ENCODE assay signal across 23 cellular contexts in genomic region chr2:1305357-1305756, GRCh38.
"Had no signal": no experiment of that assay in that cellular context is flagged by ENCODE, and none has a peak within 500 bp of the region (broad histone marks: within the 10 kb centered on the region; RNA-seq: fewer than 3 reads in every experiment).

No MANE protein-coding gene starts in this region.

- H3K4me3 Mint-ChIP-seq: dendritic cell treated with granulocyte-macrophage colony-stimulating factor and Interleukin-4, amounts not matched to agents 40 ng/mL and 50 ng/mL, for 4 days; effector memory CD8-positive, alpha-beta T cell; endodermal cell; mesothelial cell of epicardium; naive B cell had no signal

- DNase-seq: colonic mucosa; cortex of kidney; effector CD8-positive, alpha-beta T cell; effector memory CD8-positive, alpha-beta T cell; erythroblast; esophagus squamous epithelium; foreskin fibroblast; head of caudate nucleus; heart right ventricle; hippocampal formation; left cardiac atrium; left lung; left ventricle myocardium superior; lower lobe of right lung; mesenchymal stem cell; mucosa of descending colon; naive B cell had no signal

- H3K9me3 Mint-ChIP-seq: dendritic cell treated with granulocyte-macrophage colony-stimulating factor and Interleukin-4, amounts not matched to agents 40 ng/mL and 50 ng/mL, for 4 days; endodermal cell; mesothelial cell of epicardium had no signal

- H3K27ac ChIP-seq: colonic mucosa, epithelial cell of prostate, esophagus squamous epithelium, gastroesophageal sphincter, heart right ventricle, left lung, lower lobe of right lung had no signal

- H3K36me3 Mint-ChIP-seq: mesothelial cell of epicardium, naive B cell had no signal

- ATAC-seq: effector memory CD8-positive, alpha-beta T cell; esophagus mucosa; gastroesophageal sphincter; heart right ventricle; left lung; left ventricle myocardium superior; mucosa of descending colon had no signal

- H3K27ac Mint-ChIP-seq: dendritic cell treated with granulocyte-macrophage colony-stimulating factor and Interleukin-4, amounts not matched to agents 40 ng/mL and 50 ng/mL, for 4 days; effector memory CD8-positive, alpha-beta T cell; endodermal cell; mesothelial cell of epicardium had no signal

- H3K4me1 Mint-ChIP-seq: endodermal cell had no signal
